14 cellular contexts compared by ENCODE assay signal in genomic region chr16:735982-736453, GRCh38. TPM values are rescaled to one million over a fixed set of nuclear protein-coding genes. Genes with fewer than 3 reads are reported as not detected.
DNase-seq lines count a peak whose midpoint lies in the region; ATAC-seq lines count a peak whose summit lies in the region.
"Had no signal": no experiment of that assay in that cellular context is flagged by ENCODE, and none has a peak within 500 bp of the region (broad histone marks: within the 10 kb centered on the region; RNA-seq: fewer than 3 reads in every experiment).

No MANE protein-coding gene starts in this region.

- no peak overlapping the region for H3K4me2 ChIP-seq in Karpas-422 (ENCODE audit: low read depth, low read length, poor library complexity, severe bottlenecking)

- peaks cover 49% of the 10 kb centered on the region for H3K4me1 ChIP-seq in Karpas-422 (ENCODE audit: low read length)
- H3K4me1 ChIP-seq: prostate gland had no signal

- H3K36me3 ChIP-seq in Karpas-422 (ENCODE audit: insufficient read depth, low read length) = peaks cover 14% of the 10 kb centered on the region; the same call in 1 of the 2 replicates

- no peaks in the 10 kb centered on the region for H3K27me3 Mint-ChIP-seq in activated naive CD4-positive, alpha-beta T cell treated with anti-CD3 and anti-CD28 coated beads for 36 hours (ENCODE audit: low read depth)
- H3K27me3 Mint-ChIP-seq in stimulated activated naive CD8-positive, alpha-beta T cell treated with anti-CD3 and anti-CD28 coated beads, Interleukin-15, amount 100 ng/mL, for 72 hours = no peaks in the 10 kb centered on the region

- H3K9me3 Mint-ChIP-seq in activated naive CD4-positive, alpha-beta T cell treated with anti-CD3 and anti-CD28 coated beads for 36 hours = no peaks in the 10 kb centered on the region
- no peaks in the 10 kb centered on the region for H3K9me3 Mint-ChIP-seq in stimulated activated naive CD8-positive, alpha-beta T cell treated with anti-CD3 and anti-CD28 coated beads, Interleukin-15, amount 100 ng/mL, for 72 hours

- H4K20me1 ChIP-seq in Karpas-422 (ENCODE audit: insufficient read depth, low read depth, low read length) = no peaks in the 10 kb centered on the region

- H2AFZ ChIP-seq in Karpas-422 (ENCODE audit: low read length) = no peak overlapping the region

- DNase-seq in stimulated activated naive CD4-positive, alpha-beta T cell treated with Interleukin-2 at 50 U/mL for 16 hours (lab: John Stamatoyannopoulos, UW) = peak; percentile 60
- no peak for DNase-seq in stimulated activated naive CD4-positive, alpha-beta T cell (lab: John Stamatoyannopoulos, UW)
- no peak for DNase-seq in Karpas-422
- peak; percentile 70 for DNase-seq in activated naive CD4-positive, alpha-beta T cell treated with anti-CD3 and anti-CD28 coated beads for 36 hours
- peak; percentile 46 to 71 for DNase-seq in stimulated activated naive CD8-positive, alpha-beta T cell treated with anti-CD3 and anti-CD28 coated beads, Interleukin-15, amount 100 ng/mL, for 72 hours
- DNase-seq in Right ventricle myocardium superior = no peak
- no peak for DNase-seq in NCI-H82 treated with DMSO at 0.1 percent for 48 hours (lab: John Stamatoyannopoulos, UW; ENCODE audit: unreplicated experiment)
- DNase-seq: cerebellar nuclear complex, DMS79, NCI-H2081, NCI-H774 had no signal

- no peak overlapping the region for H3K4me3 Mint-ChIP-seq in activated naive CD4-positive, alpha-beta T cell treated with anti-CD3 and anti-CD28 coated beads for 36 hours
- H3K4me3 Mint-ChIP-seq in stimulated activated naive CD8-positive, alpha-beta T cell treated with anti-CD3 and anti-CD28 coated beads, Interleukin-15, amount 100 ng/mL, for 72 hours = peak overlapping the region; percentile 7 to 55

- peaks cover 15% of the 10 kb centered on the region for H3K36me3 Mint-ChIP-seq in activated naive CD4-positive, alpha-beta T cell treated with anti-CD3 and anti-CD28 coated beads for 36 hours (ENCODE audit: low read depth)

- peaks cover 19% of the 10 kb centered on the region for H3K4me1 Mint-ChIP-seq in activated naive CD4-positive, alpha-beta T cell treated with anti-CD3 and anti-CD28 coated beads for 36 hours (ENCODE audit: low read depth)
- H3K4me1 Mint-ChIP-seq in stimulated activated naive CD8-positive, alpha-beta T cell treated with anti-CD3 and anti-CD28 coated beads, Interleukin-15, amount 100 ng/mL, for 72 hours = peaks cover 43% of the 10 kb centered on the region

- intact Hi-C loops in activated naive CD4-positive, alpha-beta T cell treated with anti-CD3 and anti-CD28 coated beads for 36 hours (cut with micrococcal nuclease) = no loop called here
- intact Hi-C loops in Right ventricle myocardium superior (cut with DNase I) = no loop called here

- H3K9me2 ChIP-seq in Karpas-422 (replicated peaks; ENCODE audit: insufficient read depth, low read length) = no peaks in the 10 kb centered on the region

- no peak overlapping the region for H3K4me3 ChIP-seq in Karpas-422 (ENCODE audit: low read length)
- H3K4me3 ChIP-seq: prostate gland had no signal

- H3K27me3 ChIP-seq in Karpas-422 (ENCODE audit: low read length) = no peaks in the 10 kb centered on the region

- H3K27ac Mint-ChIP-seq in activated naive CD4-positive, alpha-beta T cell treated with anti-CD3 and anti-CD28 coated beads for 36 hours = peak overlapping the region; percentile 56
- H3K27ac Mint-ChIP-seq in stimulated activated naive CD8-positive, alpha-beta T cell treated with anti-CD3 and anti-CD28 coated beads, Interleukin-15, amount 100 ng/mL, for 72 hours = peak overlapping the region; percentile 38 to 59

- peaks cover 7% of the 10 kb centered on the region; the same call in 1 of the 2 replicates for H3K79me2 ChIP-seq in Karpas-422 (ENCODE audit: low read length)

- H3K27ac ChIP-seq in Karpas-422 (ENCODE audit: low read length) = peak overlapping the region; percentile 99; the same call in 1 of the 2 replicates
- H3K27ac ChIP-seq: HL-60, prostate gland had no signal

- peak; percentile 80 for ATAC-seq in stimulated activated naive CD8-positive, alpha-beta T cell treated with anti-CD3 and anti-CD28 coated beads, Interleukin-15, amount 100 ng/mL, for 72 hours
- ATAC-seq in Right ventricle myocardium superior (ENCODE audit: poor library complexity) = no peak
- no peak for ATAC-seq in GM19395 (IDR thresholded peaks at IDR 0.05; ENCODE audit: unreplicated experiment)

- H3K9ac ChIP-seq in Karpas-422 (ENCODE audit: low read length) = no peak overlapping the region

- no peaks in the 10 kb centered on the region for H3K9me3 ChIP-seq in Karpas-422 (ENCODE audit: low read length)
- H3K9me3 ChIP-seq: prostate gland had no signal

- CTCF ChIA-PET in activated naive CD4-positive, alpha-beta T cell treated with anti-CD3 and anti-CD28 coated beads for 36 hours (lab: Charles Lee) = interaction anchor here (1.0 to 3.5 kb wide), 3 partner anchors 9 to 24 kb away, joined by 3 to 15 read pairs (median 5); partner anchors contain the start of gene HAGHL

RNA-seq across cellular contexts. Expression of gene CIAO3, which starts 4.8 kb away (rescaled TPM):
- total RNA-seq in Karpas-422 (2014; rRNA removed; shearing (Covaris generic); ENCODE audit: low replicate concordance) = 32.1 and 77.4 TPM in 2 replicates
- total RNA-seq in activated naive CD4-positive, alpha-beta T cell treated with anti-CD3 and anti-CD28 coated beads for 36 hours = 10 to 100 TPM; 32.7 to 34.3 TPM
- 29.2 TPM for total RNA-seq in Right ventricle myocardium superior

RNA-seq across cellular contexts. Expression of gene HAGHL, which starts 9.1 kb away (rescaled TPM):
- total RNA-seq in Karpas-422 (2014; rRNA removed; shearing (Covaris generic); ENCODE audit: low replicate concordance) = 57.4 and 159 TPM in 2 replicates
- total RNA-seq in activated naive CD4-positive, alpha-beta T cell treated with anti-CD3 and anti-CD28 coated beads for 36 hours = 1 to 10 TPM; 6.5 to 7.7 TPM
- 13.8 TPM for total RNA-seq in Right ventricle myocardium superior

RNA-seq across cellular contexts. Expression of gene CCDC78, which starts 9.8 kb away (rescaled TPM):
- total RNA-seq in Karpas-422 (2014; rRNA removed; shearing (Covaris generic); ENCODE audit: low replicate concordance) = 29.4 and 110 TPM in 2 replicates
- 1 to 10 TPM; 1.2 to 1.3 TPM for total RNA-seq in activated naive CD4-positive, alpha-beta T cell treated with anti-CD3 and anti-CD28 coated beads for 36 hours
- 0.32 TPM for total RNA-seq in Right ventricle myocardium superior

RNA-seq across cellular contexts. Expression of gene ANTKMT, which starts 15.1 kb away (rescaled TPM):
- total RNA-seq in Karpas-422 (2014; rRNA removed; shearing (Covaris generic); ENCODE audit: low replicate concordance) = 19.8 and 53.3 TPM in 2 replicates
- total RNA-seq in activated naive CD4-positive, alpha-beta T cell treated with anti-CD3 and anti-CD28 coated beads for 36 hours = 10 to 100 TPM; 21.5 to 24.3 TPM
- total RNA-seq in Right ventricle myocardium superior = 27.5 TPM

RNA-seq across cellular contexts. Expression of gene METRN, which starts 21.1 kb away (rescaled TPM):
- total RNA-seq in Karpas-422 (2014; rRNA removed; shearing (Covaris generic); ENCODE audit: low replicate concordance) = 25.2 and 132 TPM in 2 replicates
- total RNA-seq in activated naive CD4-positive, alpha-beta T cell treated with anti-CD3 and anti-CD28 coated beads for 36 hours = 10 to 100 TPM in 1 of 2 experiments, 1 to 10 TPM in 1; 8.2 to 11.0 TPM
- total RNA-seq in Right ventricle myocardium superior = 59.6 TPM

Comparison
In these comparisons a context has a peak if more than half of its experiments do, and no peak if none do; other contexts are left out.
1. DNase-seq: peak in stimulated activated naive CD4-positive, alpha-beta T cell treated with Interleukin-2 at 50 U/mL for 16 hours (single experiment), activated naive CD4-positive, alpha-beta T cell treated with anti-CD3 and anti-CD28 coated beads for 36 hours (single experiment) and stimulated activated naive CD8-positive, alpha-beta T cell treated with anti-CD3 and anti-CD28 coated beads, Interleukin-15, amount 100 ng/mL, for 72 hours (2 of 2); none in stimulated activated naive CD4-positive, alpha-beta T cell (0 of 6), Karpas-422 (single experiment), Right ventricle myocardium superior (single experiment) and NCI-H82 treated with DMSO at 0.1 percent for 48 hours (single experiment).
2. RNA of gene CCDC78, which starts 9.8 kb away (total RNA-seq): 29.4 to 110 TPM in Karpas-422; 1.2 to 1.3 TPM in activated naive CD4-positive, alpha-beta T cell treated with anti-CD3 and anti-CD28 coated beads for 36 hours and 0.32 TPM in Right ventricle myocardium superior (single experiment); every median in the first group is over 10 times any median in the second.